In genomic region chr15:57562220-57562769, GRCh38 we compare ENCODE assay signal across 15 cellular contexts. TPM values are rescaled to one million over a fixed set of nuclear protein-coding genes. Genes with fewer than 3 reads are reported as not detected.
DNase-seq lines count a peak whose midpoint lies in the region; ATAC-seq and TF ChIP-seq lines count a peak whose summit lies in the region.
"Had no signal": no experiment of that assay in that cellular context is flagged by ENCODE, and none has a peak within 500 bp of the region (broad histone marks: within the 10 kb centered on the region; RNA-seq: fewer than 3 reads in every experiment).

No MANE protein-coding gene starts in this region.

- H3K9me3 Mint-ChIP-seq in T-helper 2 cell treated with Interferon-gamma antibody and Interleukin-4, amounts not matched to agents 5 μg/mL and 100 μg/mL, for 36 hours, result no peaks in the 10 kb centered on the region
- H3K9me3 Mint-ChIP-seq in activated T-helper 2 cell treated with anti-CD3 and anti-CD28 coated beads, Interferon-gamma antibody, Interleukin-2, Interleukin-4, amounts not matched to agents 10 μg/mL and 5 μg/mL and 100 μg/mL, durations not matched to agents 14 hours and 24 hours and 36 hours, result no peaks in the 10 kb centered on the region
- peaks cover 4% of the 10 kb centered on the region for H3K9me3 Mint-ChIP-seq in stimulated activated effector memory CD8-positive, alpha-beta T cell treated with anti-CD3 and anti-CD28 coated beads, Interleukin-12 subunit alpha, Interleukin-12 subunit beta, amount 100 ng/mL, for 72 hours
- H3K9me3 Mint-ChIP-seq: activated naive CD4-positive, alpha-beta T cell treated with anti-CD3 and anti-CD28 coated beads for 36 hours had no signal

- H3K4me1 Mint-ChIP-seq in T-helper 2 cell treated with Interferon-gamma antibody and Interleukin-4, amounts not matched to agents 5 μg/mL and 100 μg/mL, for 36 hours (ENCODE audit: low read depth), result peaks cover 29% of the 10 kb centered on the region
- peaks cover 28% of the 10 kb centered on the region for H3K4me1 Mint-ChIP-seq in activated T-helper 2 cell treated with anti-CD3 and anti-CD28 coated beads, Interferon-gamma antibody, Interleukin-2, Interleukin-4, amounts not matched to agents 10 μg/mL and 5 μg/mL and 100 μg/mL, durations not matched to agents 14 hours and 24 hours and 36 hours (ENCODE audit: low read depth)
- H3K4me1 Mint-ChIP-seq in stimulated activated effector memory CD8-positive, alpha-beta T cell treated with anti-CD3 and anti-CD28 coated beads, Interleukin-12 subunit alpha, Interleukin-12 subunit beta, amount 100 ng/mL, for 72 hours, result peaks cover 29% of the 10 kb centered on the region

- peaks cover 9% of the 10 kb centered on the region for H3K27me3 Mint-ChIP-seq in T-helper 2 cell treated with Interferon-gamma antibody and Interleukin-4, amounts not matched to agents 5 μg/mL and 100 μg/mL, for 36 hours (ENCODE audit: low read depth)
- H3K27me3 Mint-ChIP-seq in activated T-helper 2 cell treated with anti-CD3 and anti-CD28 coated beads, Interferon-gamma antibody, Interleukin-2, Interleukin-4, amounts not matched to agents 10 μg/mL and 5 μg/mL and 100 μg/mL, durations not matched to agents 14 hours and 24 hours and 36 hours (ENCODE audit: low read depth), result peaks cover 1% of the 10 kb centered on the region
- H3K27me3 Mint-ChIP-seq: progenitor cell of endocrine pancreas had no signal

- H3K4me3 Mint-ChIP-seq in T-helper 2 cell treated with Interferon-gamma antibody and Interleukin-4, amounts not matched to agents 5 μg/mL and 100 μg/mL, for 36 hours, result no peak overlapping the region
- no peak overlapping the region for H3K4me3 Mint-ChIP-seq in activated T-helper 2 cell treated with anti-CD3 and anti-CD28 coated beads, Interferon-gamma antibody, Interleukin-2, Interleukin-4, amounts not matched to agents 10 μg/mL and 5 μg/mL and 100 μg/mL, durations not matched to agents 14 hours and 24 hours and 36 hours (ENCODE audit: low read depth)
- H3K4me3 Mint-ChIP-seq in stimulated activated effector memory CD8-positive, alpha-beta T cell treated with anti-CD3 and anti-CD28 coated beads, Interleukin-12 subunit alpha, Interleukin-12 subunit beta, amount 100 ng/mL, for 72 hours, result no peak overlapping the region
- H3K4me3 Mint-ChIP-seq: activated CD8-positive, alpha-beta memory T cell treated with anti-CD3 and anti-CD28 coated beads, Interleukin-2, amount 10 ng/mL, durations not matched to agents 7 days and 5 days; activated naive CD4-positive, alpha-beta T cell treated with anti-CD3 and anti-CD28 coated beads for 36 hours had no signal

- H3K36me3 Mint-ChIP-seq in T-helper 2 cell treated with Interferon-gamma antibody and Interleukin-4, amounts not matched to agents 5 μg/mL and 100 μg/mL, for 36 hours (ENCODE audit: low read depth), result no peaks in the 10 kb centered on the region
- no peaks in the 10 kb centered on the region for H3K36me3 Mint-ChIP-seq in activated T-helper 2 cell treated with anti-CD3 and anti-CD28 coated beads, Interferon-gamma antibody, Interleukin-2, Interleukin-4, amounts not matched to agents 10 μg/mL and 5 μg/mL and 100 μg/mL, durations not matched to agents 14 hours and 24 hours and 36 hours (ENCODE audit: low read depth)
- H3K36me3 Mint-ChIP-seq in stimulated activated effector memory CD8-positive, alpha-beta T cell treated with anti-CD3 and anti-CD28 coated beads, Interleukin-12 subunit alpha, Interleukin-12 subunit beta, amount 100 ng/mL, for 72 hours, result peaks cover 8% of the 10 kb centered on the region
- H3K36me3 Mint-ChIP-seq: activated CD8-positive, alpha-beta memory T cell treated with anti-CD3 and anti-CD28 coated beads, Interleukin-2, amount 10 ng/mL, durations not matched to agents 7 days and 5 days had no signal

- H3K27ac Mint-ChIP-seq in T-helper 2 cell treated with Interferon-gamma antibody and Interleukin-4, amounts not matched to agents 5 μg/mL and 100 μg/mL, for 36 hours, result peak overlapping the region; percentile 41
- peak overlapping the region; percentile 20 for H3K27ac Mint-ChIP-seq in activated T-helper 2 cell treated with anti-CD3 and anti-CD28 coated beads, Interferon-gamma antibody, Interleukin-2, Interleukin-4, amounts not matched to agents 10 μg/mL and 5 μg/mL and 100 μg/mL, durations not matched to agents 14 hours and 24 hours and 36 hours
- H3K27ac Mint-ChIP-seq in stimulated activated effector memory CD8-positive, alpha-beta T cell treated with anti-CD3 and anti-CD28 coated beads, Interleukin-12 subunit alpha, Interleukin-12 subunit beta, amount 100 ng/mL, for 72 hours, result peak overlapping the region; percentile 58
- H3K27ac Mint-ChIP-seq: activated CD8-positive, alpha-beta memory T cell treated with anti-CD3 and anti-CD28 coated beads, Interleukin-2, amount 10 ng/mL, durations not matched to agents 7 days and 5 days; progenitor cell of endocrine pancreas had no signal

- peak; percentile 73 for ATAC-seq in Right ventricle myocardium superior (ENCODE audit: poor library complexity)
- ATAC-seq in stimulated activated effector memory CD8-positive, alpha-beta T cell treated with anti-CD3 and anti-CD28 coated beads, Interleukin-12 subunit alpha, Interleukin-12 subunit beta, amount 100 ng/mL, for 72 hours, result no peak

- no peak overlapping the region for H3K4me3 ChIP-seq in foreskin fibroblast (ENCODE audit: low read depth in 1 of 2, low read length in 2 of 2)
- H3K4me3 ChIP-seq: SK-N-MC, testis had no signal

- TF ChIP-seq CTCF in foreskin fibroblast (IDR thresholded peaks at IDR 0.05; ENCODE audit: low read depth, low read length), result no peak

- intact Hi-C loops in activated T-helper 2 cell treated with anti-CD3 and anti-CD28 coated beads, Interferon-gamma antibody, Interleukin-2, Interleukin-4, amounts not matched to agents 10 μg/mL and 5 μg/mL and 100 μg/mL, durations not matched to agents 14 hours and 24 hours and 36 hours (cut with micrococcal nuclease), result no loop called here
- intact Hi-C loops in Right ventricle myocardium superior (cut with DNase I), result loop anchor here (5.0 kb wide), 1 partner anchor 35 kb away; no protein-coding TSS in a partner anchor

- no peak for DNase-seq in T-helper 2 cell treated with Interferon-gamma antibody and Interleukin-4, amounts not matched to agents 5 μg/mL and 100 μg/mL, for 36 hours (ENCODE audit: low spot score)
- DNase-seq in T-helper 2 cell, result no peak
- no peak for DNase-seq in activated T-helper 2 cell treated with anti-CD3 and anti-CD28 coated beads, Interferon-gamma antibody, Interleukin-2, Interleukin-4, amounts not matched to agents 10 μg/mL and 5 μg/mL and 100 μg/mL, durations not matched to agents 14 hours and 24 hours and 36 hours (ENCODE audit: low spot score)
- peak; percentile 87 for DNase-seq in Right ventricle myocardium superior
- no peak for DNase-seq in stimulated activated effector memory CD8-positive, alpha-beta T cell treated with anti-CD3 and anti-CD28 coated beads, Interleukin-12 subunit alpha, Interleukin-12 subunit beta, amount 100 ng/mL, for 72 hours (ENCODE audit: low spot score in 2 of 2)
- DNase-seq in AG08396 (ENCODE audit: low spot score), result no peak
- no peak for DNase-seq in foreskin fibroblast
- DNase-seq in NK-92 (lab: John Stamatoyannopoulos, UW; ENCODE audit: unreplicated experiment), result no peak
- DNase-seq: 8988T; activated CD8-positive, alpha-beta memory T cell treated with anti-CD3 and anti-CD28 coated beads, Interleukin-2, amount 10 ng/mL, durations not matched to agents 7 days and 5 days; kidney glomerular epithelial cell; testis had no signal

RNA-seq across cellular contexts. Expression of gene MYZAP, which starts 29.4 kb away (rescaled TPM):
- total RNA-seq in activated T-helper 2 cell treated with anti-CD3 and anti-CD28 coated beads, Interferon-gamma antibody, Interleukin-2, Interleukin-4, amounts not matched to agents 10 μg/mL and 5 μg/mL and 100 μg/mL, durations not matched to agents 14 hours and 24 hours and 36 hours, result not detected in 2 replicates
- total RNA-seq in Right ventricle myocardium superior, result 966 TPM
- total RNA-seq: activated CD8-positive, alpha-beta memory T cell treated with anti-CD3 and anti-CD28 coated beads, Interleukin-2, amount 10 ng/mL, durations not matched to agents 7 days and 5 days had no signal

Comparison
In these comparisons a context has a peak if more than half of its experiments do, and no peak if none do; other contexts are left out.
1. RNA of gene MYZAP, which starts 29.4 kb away (total RNA-seq): 966 TPM in Right ventricle myocardium superior (single experiment); not detected in activated T-helper 2 cell treated with anti-CD3 and anti-CD28 coated beads, Interferon-gamma antibody, Interleukin-2, Interleukin-4, amounts not matched to agents 10 μg/mL and 5 μg/mL and 100 μg/mL, durations not matched to agents 14 hours and 24 hours and 36 hours; every median in the first group is over 100 times any median in the second.
2. Peak in every context shown above with its lines, with median percentiles within 50 percentile points of each other: H3K27ac Mint-ChIP-seq.